ENCODE assay signal across 8 cellular contexts in genomic region chr1:235923466-235924008, GRCh38. TPM values are rescaled to one million over a fixed set of nuclear protein-coding genes. Genes with fewer than 3 reads are reported as not detected.
A peak's percentile ranks its signal among the peaks of the same experiment; 100 is the strongest.
DNase-seq lines count a peak whose midpoint lies in the region; ATAC-seq, FAIRE-seq and TF ChIP-seq lines count a peak whose summit lies in the region.

No MANE protein-coding gene starts in this region.

- POLR2A ChIA-PET in HepG2 (lab: Yijun Ruan, JAX) = no interaction called here

- in situ Hi-C loops in HepG2 (cut with HindIII; ENCODE audit: extremely low pct_ligation_motif_present, low pct_unique_long_range_greater_than_20kb) = no loop called here

- H3K79me2 ChIP-seq in HepG2 (ENCODE audit: insufficient read depth, low read length) = no peaks in the 10 kb centered on the region

- H3K27me3 ChIP-seq in HepG2 (ENCODE audit: control insufficient read depth in 1 of 2, insufficient read depth in 2 of 2, low read length in 2 of 2) (peaks cover 2 to 13% of the 10 kb centered on the region in 2 experiments; a peak in 2 of 5 replicates), right lobe of liver (no peaks in the 10 kb centered on the region)

- no peak overlapping the region for H2AFZ ChIP-seq in HepG2 (ENCODE audit: low read length)

- intact Hi-C loops in HepG2 (cut with micrococcal nuclease; ENCODE audit: unreplicated experiment) (no loop called here), right lobe of liver (cut with DNase I) (no loop called here)

- no peak for TF ChIP-seq EP300 in HepG2 (IDR thresholded peaks at IDR 0.05; ENCODE audit: low read depth in 2 of 2, low read length in 2 of 2)
- TF ChIP-seq EP300 in HepG2 (CRISPR knock-in tag; IDR thresholded peaks at IDR 0.05; ENCODE audit: borderline replicate concordance) = no peak

- peak overlapping the region; percentile 91 for H3K27ac Mint-ChIP-seq in central memory CD8-positive, alpha-beta T cell (ENCODE audit: low read depth)
- peak overlapping the region; percentile 7 for H3K27ac Mint-ChIP-seq in type B pancreatic cell

- H3K9me3 ChIP-seq in HepG2 (ENCODE audit: low read length) = no peaks in the 10 kb centered on the region
- H3K9me3 ChIP-seq in right lobe of liver = no peaks in the 10 kb centered on the region

- H3K27ac ChIP-seq in HepG2 (ENCODE audit: extremely low read length, insufficient read depth, low read length) (no peak overlapping the region), right lobe of liver (no peak overlapping the region)

- no peaks in the 10 kb centered on the region for H3K27me3 Mint-ChIP-seq in central memory CD8-positive, alpha-beta T cell
- peaks cover 7% of the 10 kb centered on the region for H3K27me3 Mint-ChIP-seq in type B pancreatic cell

- no peak overlapping the region for H3K9ac ChIP-seq in HepG2 (ENCODE audit: insufficient read depth, low read depth, low read length)

- no peak for FAIRE-seq in HepG2 (lab: Jason Lieb, UNC)

- BruUV-seq in HepG2 (replicated peaks; lab: Mats Ljungman, UMichigan) = no TSS peak

- no peak overlapping the region for H3K4me3 ChIP-seq in HepG2 (replicated peaks in 1 of 3; ENCODE audit: insufficient read depth in 1 of 3, low read depth in 2 of 3, low read length in 3 of 3)
- no peak overlapping the region for H3K4me3 ChIP-seq in right lobe of liver

- no peaks in the 10 kb centered on the region for H4K20me1 ChIP-seq in HepG2 (ENCODE audit: insufficient read depth, low read length)

- H3K4me1 Mint-ChIP-seq in central memory CD8-positive, alpha-beta T cell = peaks cover 20% of the 10 kb centered on the region
- peaks cover 47% of the 10 kb centered on the region for H3K4me1 Mint-ChIP-seq in type B pancreatic cell (ENCODE audit: unreplicated experiment)

- no peak for DNase-seq in HepG2 (ENCODE audit: low spot score)
- no peak for DNase-seq in right lobe of liver
- peak; percentile 36 for DNase-seq in NCI-H510A (lab: John Stamatoyannopoulos, UW)
- no peak for DNase-seq in central memory CD8-positive, alpha-beta T cell (ENCODE audit: low spot score in 2 of 2)
- DNase-seq in type B pancreatic cell (ENCODE audit: extremely low spot score, unreplicated experiment) = no peak
- no peak for DNase-seq in retina

- ATAC-seq in HepG2 (no peak), right lobe of liver (no peak), HG02571 (IDR thresholded peaks at IDR 0.05; ENCODE audit: unreplicated experiment) (no peak), HG03045 (IDR thresholded peaks at IDR 0.05; ENCODE audit: unreplicated experiment) (no peak)
- ATAC-seq in central memory CD8-positive, alpha-beta T cell (replicated peaks; ENCODE audit: extremely low read depth, poor library complexity, severe bottlenecking) = peak; percentile 82

- CTCF ChIA-PET in HepG2 (lab: Yijun Ruan, JAX; ENCODE audit: low intra/inter-chr PET ratio, low total read pairs) = no interaction called here

- TF ChIP-seq POLR2A in HepG2 (IDR thresholded peaks at IDR 0.05; ENCODE audit: insufficient read depth in 1 of 2, low read depth in 2 of 2, low read length in 2 of 2) (no peak), right lobe of liver (IDR thresholded peaks at IDR 0.05) (no peak)

- H3K4me3 Mint-ChIP-seq in central memory CD8-positive, alpha-beta T cell = peak overlapping the region; percentile 40
- no peak overlapping the region for H3K4me3 Mint-ChIP-seq in type B pancreatic cell

- WGBS in HepG2 (ENCODE audit: low lambda C conversion rate) = 12% methylated on average over 6 of the region's 6 CpGs
- WGBS in right lobe of liver (ENCODE audit: insufficient coverage, low coverage, low lambda C conversion rate, missing lambda C conversion rate) = 56% methylated on average over 6 of the region's 6 CpGs

- no peak overlapping the region for H3K4me2 ChIP-seq in HepG2 (ENCODE audit: low read depth, low read length)

- TF ChIP-seq CTCF in HepG2 (CRISPR knock-in tag; IDR thresholded peaks at IDR 0.05) (no peak), right lobe of liver (IDR thresholded peaks at IDR 0.05) (no peak), type B pancreatic cell (conservative IDR thresholded peaks at IDR 0.05) (no peak)

- TF ChIP-seq RAD21 in HepG2 (CRISPR knock-in tag; IDR thresholded peaks at IDR 0.05) = no peak

- H3K36me3 ChIP-seq in HepG2 (replicated peaks in 1 of 2; ENCODE audit: control insufficient read depth in 1 of 2, insufficient read depth in 2 of 2, low read length in 2 of 2) (no peaks in the 10 kb centered on the region), right lobe of liver (no peaks in the 10 kb centered on the region)

- H3K4me1 ChIP-seq in HepG2 (ENCODE audit: insufficient read depth, low read length) (peaks cover 10% of the 10 kb centered on the region; the same call in 1 of the 2 replicates), right lobe of liver (peaks cover 0 to 33% (median 6%) of the 10 kb centered on the region in 4 donors)

- H3K36me3 Mint-ChIP-seq in central memory CD8-positive, alpha-beta T cell (ENCODE audit: insufficient read depth) = no peaks in the 10 kb centered on the region
- H3K36me3 Mint-ChIP-seq in type B pancreatic cell = no peaks in the 10 kb centered on the region

- no peaks in the 10 kb centered on the region for H3K9me3 Mint-ChIP-seq in central memory CD8-positive, alpha-beta T cell
- H3K9me3 Mint-ChIP-seq in type B pancreatic cell = no peaks in the 10 kb centered on the region

TF ChIP-seq in HepG2, 621 proteins besides CTCF, POLR2A, EP300 and RAD21:
- peak; percentile 37 for TF ChIP-seq MAFF (IDR thresholded peaks at IDR 0.05; ENCODE audit: low read depth, low read length)
- no peak for TF ChIP-seq BORCS8-MEF2B (CRISPR knock-in tag; IDR thresholded peaks at IDR 0.05)
- TF ChIP-seq MAFK (conservative IDR thresholded peaks at IDR 0.05 in 1 of 2, IDR thresholded peaks at IDR 0.05 in 1 of 2; ENCODE audit: low read length in 2 of 2) = peak; percentile 36 to 51; a peak in 1 of 4 replicates
- no peak for TF ChIP-seq MZF1 (CRISPR knock-in tag; IDR thresholded peaks at IDR 0.05; ENCODE audit: borderline replicate concordance)
- no peak for TF ChIP-seq ZNF512B (CRISPR knock-in tag; IDR thresholded peaks at IDR 0.05; ENCODE audit: borderline replicate concordance)

RNA-seq across cellular contexts. Expression of gene LYST, which starts 56.8 kb away (rescaled TPM):
- total RNA-seq in HepG2 (2016; rRNA removed; fragmentation: Illumina TruSeq; extraction: Trizol) (2.5 and 2.7 TPM in 2 replicates), right lobe of liver (10 to 100 TPM in 5 of 6 experiments, 1 to 10 TPM in 1; 9.0 to 16.6 (median 12.5) TPM), type B pancreatic cell (ENCODE audit: low replicate concordance) (9.1 and 9.7 TPM in 2 replicates)
- total RNA-seq in HepG2 (2016; cell fraction: cytosol; rRNA removed; fragmentation: Illumina TruSeq; extraction: Trizol; ENCODE audit: low read depth) = 2.5 and 2.8 TPM in 2 replicates
- total RNA-seq in HepG2 (2016; cell fraction: insoluble cytoplasmic fraction; rRNA removed; fragmentation: Illumina TruSeq; extraction: Trizol) = 2.8 and 3.0 TPM in 2 replicates
- 1.3 and 1.6 TPM in 2 replicates for total RNA-seq in HepG2 (2016; cell fraction: membrane; rRNA removed; fragmentation: Illumina TruSeq; extraction: Trizol)
- 5.8 and 6.4 TPM in 2 replicates for total RNA-seq in HepG2 (2016; cell fraction: nucleus; rRNA removed; fragmentation: Illumina TruSeq; extraction: Trizol)
- 0.91 and 1.3 TPM in 2 replicates for polyA plus RNA-seq in HepG2 (2011; rRNA removed)
- polyA plus RNA-seq in HepG2 (2011; cell fraction: cytosol; rRNA removed) = 0.55 and 1.0 TPM in 2 replicates
- 1.5 and 1.6 TPM in 2 replicates for polyA plus RNA-seq in HepG2 (2011; cell fraction: nucleus; rRNA removed)
- polyA plus RNA-seq in HepG2 (2012) = 0.80 and 0.81 TPM in 2 replicates
- 2.1 and 2.9 TPM in 2 replicates for polyA plus RNA-seq in HepG2 (2016; cell fraction: cytosol; fragmentation: Illumina TruSeq; extraction: Trizol; ENCODE audit: low read depth)
- 2.1 and 2.2 TPM in 2 replicates for polyA plus RNA-seq in HepG2 (2016; cell fraction: insoluble cytoplasmic fraction; fragmentation: Illumina TruSeq; extraction: Trizol; ENCODE audit: low read depth)
- polyA plus RNA-seq in HepG2 (2016; cell fraction: membrane; fragmentation: Illumina TruSeq; extraction: Trizol; ENCODE audit: low read depth) = 1.7 and 1.8 TPM in 2 replicates
- 3.3 and 5.1 TPM in 2 replicates for polyA plus RNA-seq in HepG2 (2016; cell fraction: nucleus; fragmentation: Illumina TruSeq; extraction: Trizol; ENCODE audit: insufficient read depth, low read depth)
- polyA minus RNA-seq in HepG2 (2011; rRNA and poly(A)+ RNA removed; ENCODE audit: low replicate concordance) = 1.4 and 4.8 TPM in 2 replicates
- 2.0 and 2.5 TPM in 2 replicates for polyA minus RNA-seq in HepG2 (2011; cell fraction: cytosol; rRNA and poly(A)+ RNA removed)
- 7.7 and 8.7 TPM in 2 replicates for polyA minus RNA-seq in HepG2 (2011; cell fraction: nucleus; rRNA and poly(A)+ RNA removed)
